ENCODE assay signal across 8 cellular contexts in genomic region chr12:22046090-22046967, GRCh38. TPM values are rescaled to one million over a fixed set of nuclear protein-coding genes. Genes with fewer than 3 reads are reported as not detected.
DNase-seq lines count a peak whose midpoint lies in the region; ATAC-seq, FAIRE-seq and TF ChIP-seq lines count a peak whose summit lies in the region.

Gene CMAS, plus strand, starts transcription at chr12:22046218. Its CDS starts 86 bp downstream, at chr12:22046304.

- peak within 1 kb of the TSS; percentile 88 for H2AFZ ChIP-seq in endothelial cell of umbilical vein (ENCODE audit: low read depth, low read length)

- intact Hi-C loops in endothelial cell of umbilical vein (cut with micrococcal nuclease): loop anchor here (1.0 to 10.0 kb wide), 4 partner anchors 496 to 609 kb away; partner anchors contain the start of genes C2CD5, ETNK1, GOLT1B and PYROXD1

- H3K9me3 ChIP-seq in endothelial cell of umbilical vein (replicated peaks; ENCODE audit: control insufficient read depth, insufficient read depth, low read length): no peaks in the 10 kb centered on the region

- peak; percentile 89 for FAIRE-seq in endothelial cell of umbilical vein (lab: Jason Lieb, UNC)

- dilution Hi-C loops in endothelial cell of umbilical vein (cut with MboI; ENCODE audit: extremely low pct_ligation_motif_present, low sequenced_read_pairs): no loop called here

- DNase-seq in COLO829 (ENCODE audit: low spot score) (peak; percentile 40), HK-2 (ENCODE audit: unreplicated experiment) (peak; percentile 82), NOMO-1 treated with dmso at 0.1 percent for 144 hours (lab: John Stamatoyannopoulos, UW; ENCODE audit: unreplicated experiment) (peak; percentile 50), endothelial cell of umbilical vein (ENCODE audit: low read depth, low spot score) (peak; percentile 56), middle frontal gyrus (ENCODE audit: extremely low spot score, low spot score) (peak; percentile 43)
- peak; percentile 78 for DNase-seq in activated CD8-positive, alpha-beta memory T cell treated with anti-CD3 and anti-CD28 coated beads, Interleukin-2, amount 50 U/mL, for 4 hours
- DNase-seq in stimulated activated CD8-positive, alpha-beta memory T cell treated with anti-CD3 and anti-CD28 coated beads, Interleukin-2, amount 100 ng/mL, for 48 hours (ENCODE audit: low read depth in 2 of 2): peak; percentile 72 to 74

- H3K27ac ChIP-seq in endothelial cell of umbilical vein (ENCODE audit: insufficient read depth, low read depth, low read length): peak within 1 kb of the TSS; percentile 69

- peak within 1 kb of the TSS; percentile 85 for H3K9ac ChIP-seq in endothelial cell of umbilical vein (replicated peaks; ENCODE audit: extremely low read depth, insufficient read depth, low read length)

- CTCF ChIA-PET in endothelial cell of umbilical vein (lab: Charles Lee): interaction anchor here (0.8 to 3.9 kb wide), 10 partner anchors 9 to 397 kb away, joined by 3 to 14 read pairs (median 4); no protein-coding TSS in a partner anchor

- H3K4me1 ChIP-seq in endothelial cell of umbilical vein (ENCODE audit: control insufficient read depth, extremely low read depth, insufficient read depth, low read length): peaks cover 12% of the 10 kb centered on the region

- peak; percentile 73 for TF ChIP-seq POLR2A in endothelial cell of umbilical vein (IDR thresholded peaks at IDR 0.05; ENCODE audit: low read depth, low read length)

- H3K4me3 ChIP-seq in endothelial cell of umbilical vein (replicated peaks in 1 of 3; ENCODE audit: insufficient read depth in 1 of 3, low read depth in 1 of 3, low read length in 3 of 3): peak within 1 kb of the TSS; percentile 90 to 92 (median 92)

- H3K79me2 ChIP-seq in endothelial cell of umbilical vein (ENCODE audit: control insufficient read depth, insufficient read depth, low read length): peaks cover 42% of the 10 kb centered on the region

- H3K36me3 ChIP-seq in endothelial cell of umbilical vein (ENCODE audit: control insufficient read depth in 2 of 2, extremely low read depth in 1 of 2, insufficient read depth in 2 of 2, low read length in 2 of 2): no peaks in the 10 kb centered on the region

- no peaks in the 10 kb centered on the region for H3K27me3 ChIP-seq in endothelial cell of umbilical vein (ENCODE audit: control insufficient read depth in 2 of 2, insufficient read depth in 2 of 2, low read length in 2 of 2)

- H3K4me2 ChIP-seq in endothelial cell of umbilical vein (ENCODE audit: insufficient read depth, low read length): peak within 1 kb of the TSS; percentile 93

- H3K9me1 ChIP-seq in endothelial cell of umbilical vein (replicated peaks; ENCODE audit: control insufficient read depth, extremely low read depth, insufficient read depth, low read length): no peaks in the 10 kb centered on the region

- no TSS peak for BruUV-seq in endothelial cell of umbilical vein (replicated peaks; lab: Mats Ljungman, UMichigan)

- peak; percentile 84 for ATAC-seq in GM19463 (IDR thresholded peaks at IDR 0.05; ENCODE audit: unreplicated experiment)

- TF ChIP-seq CTCF in endothelial cell of umbilical vein (IDR thresholded peaks at IDR 0.05; ENCODE audit: extremely low read depth in 1 of 2, insufficient read depth in 1 of 2, low read depth in 1 of 2, low read length in 2 of 2): no peak

- H4K20me1 ChIP-seq in endothelial cell of umbilical vein (replicated peaks; ENCODE audit: control insufficient read depth, extremely low read depth, insufficient read depth, low read length): peaks cover 2% of the 10 kb centered on the region

- POLR2A ChIA-PET in endothelial cell of umbilical vein (lab: Charles Lee): interaction anchor here (1.3 kb wide), 1 partner anchor 10 kb away, joined by 3 read pairs; no protein-coding TSS in a partner anchor

TF ChIP-seq in endothelial cell of umbilical vein, 7 proteins besides CTCF, POLR2A, EP300 and RAD21:
- TF ChIP-seq EZH2 (IDR thresholded peaks at IDR 0.05; ENCODE audit: borderline replicate concordance, low read depth, low read length, severe bottlenecking) (no peak), POLR2AphosphoS5 (IDR thresholded peaks at IDR 0.05; ENCODE audit: insufficient read depth, low read depth, low read length) (peak; percentile 57), JUN (IDR thresholded peaks at IDR 0.05; ENCODE audit: borderline replicate concordance, insufficient read depth, insufficient read length, low read depth) (no peak)
- TF ChIP-seq, protein P1, sequence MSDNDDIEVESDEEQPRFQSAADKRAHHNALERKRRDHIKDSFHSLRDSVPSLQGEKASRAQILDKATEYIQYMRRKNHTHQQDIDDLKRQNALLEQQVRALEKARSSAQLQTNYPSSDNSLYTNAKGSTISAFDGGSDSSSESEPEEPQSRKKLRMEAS (IDR thresholded peaks at IDR 0.05; ENCODE audit: insufficient read depth, insufficient read length): no peak

RNA-seq across cellular contexts. Expression of gene CMAS, which starts in this region (rescaled TPM):
- 34.4 and 35.4 TPM in 2 replicates for total RNA-seq in endothelial cell of umbilical vein
- 5.6 and 8.5 TPM in 2 replicates for polyA plus RNA-seq in endothelial cell of umbilical vein
- 17.2 and 19.8 TPM in 2 replicates for polyA plus RNA-seq in endothelial cell of umbilical vein (2011; cell fraction: cytosol; rRNA removed)
- 10.0 and 13.1 TPM in 2 replicates for polyA plus RNA-seq in endothelial cell of umbilical vein (2011; cell fraction: nucleus; rRNA removed)
- polyA plus RNA-seq in endothelial cell of umbilical vein (2012): 52.8 and 60.1 TPM in 2 replicates
- polyA minus RNA-seq in endothelial cell of umbilical vein: 5.0 and 6.3 TPM in 2 replicates
- 6.8 TPM for polyA minus RNA-seq in endothelial cell of umbilical vein (2011; cell fraction: cytosol; rRNA and poly(A)+ RNA removed)
- polyA minus RNA-seq in endothelial cell of umbilical vein (2011; cell fraction: nucleus; rRNA and poly(A)+ RNA removed): 3.9 and 6.8 TPM in 2 replicates

Comparison
In these comparisons a context has a peak if more than half of its experiments do, and no peak if none do; other contexts are left out.
1. Peak in every context shown above with its lines: DNase-seq, ATAC-seq, H3K4me3 ChIP-seq and H3K27ac ChIP-seq.